Comparison of ENCODE assay signal across 1 cellular context in the genomic region with DNA sequence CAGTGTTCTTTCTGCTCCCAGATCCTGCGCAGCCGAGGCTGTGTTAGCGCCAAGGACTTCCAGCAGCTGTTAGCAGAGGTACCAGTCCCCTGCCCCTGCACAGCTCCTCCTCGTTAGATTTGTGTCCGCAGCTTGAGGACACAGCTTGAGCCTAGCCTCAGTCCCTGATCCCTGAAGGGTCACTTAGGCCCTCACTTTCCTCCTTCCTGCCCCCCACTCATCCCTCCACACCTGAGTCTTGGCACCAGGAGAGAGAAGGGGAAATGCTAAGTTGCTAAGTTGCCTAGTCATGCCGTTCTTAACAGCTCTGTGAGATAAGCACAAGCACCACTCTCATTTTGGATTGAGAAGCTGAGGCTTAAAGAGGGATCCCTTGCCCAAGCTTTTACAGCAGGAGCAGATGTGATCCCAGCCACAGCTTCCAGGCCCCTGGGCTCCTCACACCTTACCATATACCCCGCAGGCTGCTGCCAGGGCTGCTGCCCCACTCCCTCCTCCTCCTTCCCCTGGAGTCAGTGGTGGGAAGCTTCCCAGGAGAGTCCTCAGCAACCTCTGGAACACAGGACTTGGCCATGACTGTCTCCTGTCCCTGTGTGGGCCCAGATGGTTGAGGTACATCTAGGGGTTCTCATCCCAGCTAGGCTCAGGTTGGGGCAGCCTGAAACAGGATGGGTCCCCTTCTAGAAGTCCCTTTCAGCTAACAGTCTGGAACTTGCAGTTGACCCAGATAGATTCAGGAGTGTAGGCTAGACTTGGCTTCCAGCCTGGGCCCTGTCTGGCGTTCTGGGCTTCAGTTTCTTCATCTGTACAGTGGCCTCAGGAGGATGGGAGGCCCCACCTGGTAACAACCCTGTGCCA.
TF ChIP-seq lines count a peak whose summit lies in the region.

No MANE protein-coding gene starts in this region.

TF ChIP-seq in K562, 482 proteins besides CTCF, POLR2A, EP300 and RAD21 (continued from another document and continues in another):
- TF ChIP-seq, protein P1, sequence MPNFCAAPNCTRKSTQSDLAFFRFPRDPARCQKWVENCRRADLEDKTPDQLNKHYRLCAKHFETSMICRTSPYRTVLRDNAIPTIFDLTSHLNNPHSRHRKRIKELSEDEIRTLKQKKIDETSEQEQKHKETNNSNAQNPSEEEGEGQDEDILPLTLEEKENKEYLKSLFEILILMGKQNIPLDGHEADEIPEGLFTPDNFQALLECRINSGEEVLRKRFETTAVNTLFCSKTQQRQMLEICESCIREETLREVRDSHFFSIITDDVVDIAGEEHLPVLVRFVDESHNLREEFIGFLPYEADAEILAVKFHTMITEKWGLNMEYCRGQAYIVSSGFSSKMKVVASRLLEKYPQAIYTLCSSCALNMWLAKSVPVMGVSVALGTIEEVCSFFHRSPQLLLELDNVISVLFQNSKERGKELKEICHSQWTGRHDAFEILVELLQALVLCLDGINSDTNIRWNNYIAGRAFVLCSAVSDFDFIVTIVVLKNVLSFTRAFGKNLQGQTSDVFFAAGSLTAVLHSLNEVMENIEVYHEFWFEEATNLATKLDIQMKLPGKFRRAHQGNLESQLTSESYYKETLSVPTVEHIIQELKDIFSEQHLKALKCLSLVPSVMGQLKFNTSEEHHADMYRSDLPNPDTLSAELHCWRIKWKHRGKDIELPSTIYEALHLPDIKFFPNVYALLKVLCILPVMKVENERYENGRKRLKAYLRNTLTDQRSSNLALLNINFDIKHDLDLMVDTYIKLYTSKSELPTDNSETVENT (CRISPR knock-in tag; IDR thresholded peaks at IDR 0.05) = no peak
- TF ChIP-seq ZFP1 (CRISPR knock-in tag; IDR thresholded peaks at IDR 0.05) (no peak), FOSL1 (tag; conservative IDR thresholded peaks at IDR 0.05) (no peak), NR2C2 (CRISPR knock-in tag; IDR thresholded peaks at IDR 0.05) (no peak), NR2C2 (tag; IDR thresholded peaks at IDR 0.05) (no peak), TAF1 (IDR thresholded peaks at IDR 0.05; ENCODE audit: control insufficient read depth, extremely low read depth, insufficient read depth, low read length, severe bottlenecking) (peak; percentile 39), FOXJ2 (tag; IDR thresholded peaks at IDR 0.05) (no peak), MEF2D (tag; conservative IDR thresholded peaks at IDR 0.05; ENCODE audit: low read depth) (no peak), ZNF165 (CRISPR knock-in tag; IDR thresholded peaks at IDR 0.05; ENCODE audit: borderline replicate concordance) (no peak), SP1 (CRISPR knock-in tag; IDR thresholded peaks at IDR 0.05) (no peak), DACH1 (IDR thresholded peaks at IDR 0.05; ENCODE audit: partially characterized antibody) (no peak), ESRRB (CRISPR knock-in tag; IDR thresholded peaks at IDR 0.05; ENCODE audit: borderline replicate concordance) (no peak), RBBP5 (IDR thresholded peaks at IDR 0.05; ENCODE audit: borderline replicate concordance, insufficient read depth, low read length, poor library complexity, severe bottlenecking) (no peak), KDM4B (IDR thresholded peaks at IDR 0.05; ENCODE audit: borderline replicate concordance in 2 of 2, low read depth in 1 of 2) (no peak), ZC3H11A (IDR thresholded peaks at IDR 0.05; ENCODE audit: low read depth, low read length) (no peak), GTF2F1 (IDR thresholded peaks at IDR 0.05; ENCODE audit: low read depth, low read length) (no peak), PHF20 (IDR thresholded peaks at IDR 0.05; ENCODE audit: partially characterized antibody) (no peak), MAFF (IDR thresholded peaks at IDR 0.05; ENCODE audit: low read length) (peak; percentile 90), L3MBTL2 (IDR thresholded peaks at IDR 0.05) (peak; percentile 17), KLF10 (CRISPR knock-in tag; IDR thresholded peaks at IDR 0.05) (no peak), FOXA3 (CRISPR knock-in tag; conservative IDR thresholded peaks at IDR 0.05 in 1 of 2, IDR thresholded peaks at IDR 0.05 in 1 of 2) (no peak), ZNF707 (CRISPR knock-in tag; conservative IDR thresholded peaks at IDR 0.05) (no peak), TRIM28 (IDR thresholded peaks at IDR 0.05) (no peak), ZNF75A (CRISPR knock-in tag; IDR thresholded peaks at IDR 0.05) (no peak), SREBF1 (IDR thresholded peaks at IDR 0.05; ENCODE audit: borderline replicate concordance, low read depth, low read length) (no peak), FOXK1 (CRISPR knock-in tag; IDR thresholded peaks at IDR 0.05; ENCODE audit: borderline replicate concordance) (no peak), TRIM24 (IDR thresholded peaks at IDR 0.05) (0 out of 4 replicates have a peak, but pooled peaks of 1 of the 2 experiments have one; percentile 14), TGIF2 (CRISPR knock-in tag; IDR thresholded peaks at IDR 0.05) (no peak), CC2D1A (IDR thresholded peaks at IDR 0.05) (no peak), ZFPM2 (CRISPR knock-in tag; IDR thresholded peaks at IDR 0.05) (no peak), SIN3B (IDR thresholded peaks at IDR 0.05; ENCODE audit: low read depth) (no peak), ELF2 (CRISPR knock-in tag; IDR thresholded peaks at IDR 0.05) (no peak), CBX5 (IDR thresholded peaks at IDR 0.05; ENCODE audit: borderline replicate concordance, low read depth) (no peak), SETDB1 (IDR thresholded peaks at IDR 0.05; ENCODE audit: low read length) (no peak)
- TF ChIP-seq, protein P2, sequence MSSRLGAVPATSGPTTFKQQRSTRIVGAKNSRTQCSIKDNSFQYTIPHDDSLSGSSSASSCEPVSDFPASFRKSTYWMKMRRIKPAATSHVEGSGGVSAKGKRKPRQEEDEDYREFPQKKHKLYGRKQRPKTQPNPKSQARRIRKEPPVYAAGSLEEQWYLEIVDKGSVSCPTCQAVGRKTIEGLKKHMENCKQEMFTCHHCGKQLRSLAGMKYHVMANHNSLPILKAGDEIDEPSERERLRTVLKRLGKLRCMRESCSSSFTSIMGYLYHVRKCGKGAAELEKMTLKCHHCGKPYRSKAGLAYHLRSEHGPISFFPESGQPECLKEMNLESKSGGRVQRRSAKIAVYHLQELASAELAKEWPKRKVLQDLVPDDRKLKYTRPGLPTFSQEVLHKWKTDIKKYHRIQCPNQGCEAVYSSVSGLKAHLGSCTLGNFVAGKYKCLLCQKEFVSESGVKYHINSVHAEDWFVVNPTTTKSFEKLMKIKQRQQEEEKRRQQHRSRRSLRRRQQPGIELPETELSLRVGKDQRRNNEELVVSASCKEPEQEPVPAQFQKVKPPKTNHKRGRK (tag; IDR thresholded peaks at IDR 0.05) = no peak
- TF ChIP-seq, protein P3, sequence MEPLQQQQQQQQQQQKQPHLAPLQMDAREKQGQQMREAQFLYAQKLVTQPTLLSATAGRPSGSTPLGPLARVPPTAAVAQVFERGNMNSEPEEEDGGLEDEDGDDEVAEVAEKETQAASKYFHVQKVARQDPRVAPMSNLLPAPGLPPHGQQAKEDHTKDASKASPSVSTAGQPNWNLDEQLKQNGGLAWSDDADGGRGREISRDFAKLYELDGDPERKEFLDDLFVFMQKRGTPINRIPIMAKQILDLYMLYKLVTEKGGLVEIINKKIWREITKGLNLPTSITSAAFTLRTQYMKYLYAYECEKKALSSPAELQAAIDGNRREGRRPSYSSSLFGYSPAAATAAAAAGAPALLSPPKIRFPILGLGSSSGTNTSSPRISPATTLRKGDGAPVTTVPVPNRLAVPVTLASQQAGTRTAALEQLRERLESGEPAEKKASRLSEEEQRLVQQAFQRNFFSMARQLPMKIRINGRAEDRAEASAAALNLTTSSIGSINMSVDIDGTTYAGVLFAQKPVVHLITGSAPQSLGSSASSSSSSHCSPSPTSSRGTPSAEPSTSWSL (CRISPR knock-in tag; IDR thresholded peaks at IDR 0.05; ENCODE audit: borderline replicate concordance) = no peak
- TF ChIP-seq, protein P4, sequence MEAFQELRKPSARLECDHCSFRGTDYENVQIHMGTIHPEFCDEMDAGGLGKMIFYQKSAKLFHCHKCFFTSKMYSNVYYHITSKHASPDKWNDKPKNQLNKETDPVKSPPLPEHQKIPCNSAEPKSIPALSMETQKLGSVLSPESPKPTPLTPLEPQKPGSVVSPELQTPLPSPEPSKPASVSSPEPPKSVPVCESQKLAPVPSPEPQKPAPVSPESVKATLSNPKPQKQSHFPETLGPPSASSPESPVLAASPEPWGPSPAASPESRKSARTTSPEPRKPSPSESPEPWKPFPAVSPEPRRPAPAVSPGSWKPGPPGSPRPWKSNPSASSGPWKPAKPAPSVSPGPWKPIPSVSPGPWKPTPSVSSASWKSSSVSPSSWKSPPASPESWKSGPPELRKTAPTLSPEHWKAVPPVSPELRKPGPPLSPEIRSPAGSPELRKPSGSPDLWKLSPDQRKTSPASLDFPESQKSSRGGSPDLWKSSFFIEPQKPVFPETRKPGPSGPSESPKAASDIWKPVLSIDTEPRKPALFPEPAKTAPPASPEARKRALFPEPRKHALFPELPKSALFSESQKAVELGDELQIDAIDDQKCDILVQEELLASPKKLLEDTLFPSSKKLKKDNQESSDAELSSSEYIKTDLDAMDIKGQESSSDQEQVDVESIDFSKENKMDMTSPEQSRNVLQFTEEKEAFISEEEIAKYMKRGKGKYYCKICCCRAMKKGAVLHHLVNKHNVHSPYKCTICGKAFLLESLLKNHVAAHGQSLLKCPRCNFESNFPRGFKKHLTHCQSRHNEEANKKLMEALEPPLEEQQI (IDR thresholded peaks at IDR 0.05) = no peak
- TF ChIP-seq, protein P5, sequence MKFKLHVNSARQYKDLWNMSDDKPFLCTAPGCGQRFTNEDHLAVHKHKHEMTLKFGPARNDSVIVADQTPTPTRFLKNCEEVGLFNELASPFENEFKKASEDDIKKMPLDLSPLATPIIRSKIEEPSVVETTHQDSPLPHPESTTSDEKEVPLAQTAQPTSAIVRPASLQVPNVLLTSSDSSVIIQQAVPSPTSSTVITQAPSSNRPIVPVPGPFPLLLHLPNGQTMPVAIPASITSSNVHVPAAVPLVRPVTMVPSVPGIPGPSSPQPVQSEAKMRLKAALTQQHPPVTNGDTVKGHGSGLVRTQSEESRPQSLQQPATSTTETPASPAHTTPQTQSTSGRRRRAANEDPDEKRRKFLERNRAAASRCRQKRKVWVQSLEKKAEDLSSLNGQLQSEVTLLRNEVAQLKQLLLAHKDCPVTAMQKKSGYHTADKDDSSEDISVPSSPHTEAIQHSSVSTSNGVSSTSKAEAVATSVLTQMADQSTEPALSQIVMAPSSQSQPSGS (CRISPR knock-in tag; IDR thresholded peaks at IDR 0.05) = no peak
- TF ChIP-seq, protein P6, sequence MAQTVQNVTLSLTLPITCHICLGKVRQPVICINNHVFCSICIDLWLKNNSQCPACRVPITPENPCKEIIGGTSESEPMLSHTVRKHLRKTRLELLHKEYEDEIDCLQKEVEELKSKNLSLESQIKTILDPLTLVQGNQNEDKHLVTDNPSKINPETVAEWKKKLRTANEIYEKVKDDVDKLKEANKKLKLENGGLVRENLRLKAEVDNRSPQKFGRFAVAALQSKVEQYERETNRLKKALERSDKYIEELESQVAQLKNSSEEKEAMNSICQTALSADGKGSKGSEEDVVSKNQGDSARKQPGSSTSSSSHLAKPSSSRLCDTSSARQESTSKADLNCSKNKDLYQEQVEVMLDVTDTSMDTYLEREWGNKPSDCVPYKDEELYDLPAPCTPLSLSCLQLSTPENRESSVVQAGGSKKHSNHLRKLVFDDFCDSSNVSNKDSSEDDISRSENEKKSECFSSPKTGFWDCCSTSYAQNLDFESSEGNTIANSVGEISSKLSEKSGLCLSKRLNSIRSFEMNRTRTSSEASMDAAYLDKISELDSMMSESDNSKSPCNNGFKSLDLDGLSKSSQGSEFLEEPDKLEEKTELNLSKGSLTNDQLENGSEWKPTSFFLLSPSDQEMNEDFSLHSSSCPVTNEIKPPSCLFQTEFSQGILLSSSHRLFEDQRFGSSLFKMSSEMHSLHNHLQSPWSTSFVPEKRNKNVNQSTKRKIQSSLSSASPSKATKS (CRISPR knock-in tag; IDR thresholded peaks at IDR 0.05) = no peak
- TF ChIP-seq, protein P7, sequence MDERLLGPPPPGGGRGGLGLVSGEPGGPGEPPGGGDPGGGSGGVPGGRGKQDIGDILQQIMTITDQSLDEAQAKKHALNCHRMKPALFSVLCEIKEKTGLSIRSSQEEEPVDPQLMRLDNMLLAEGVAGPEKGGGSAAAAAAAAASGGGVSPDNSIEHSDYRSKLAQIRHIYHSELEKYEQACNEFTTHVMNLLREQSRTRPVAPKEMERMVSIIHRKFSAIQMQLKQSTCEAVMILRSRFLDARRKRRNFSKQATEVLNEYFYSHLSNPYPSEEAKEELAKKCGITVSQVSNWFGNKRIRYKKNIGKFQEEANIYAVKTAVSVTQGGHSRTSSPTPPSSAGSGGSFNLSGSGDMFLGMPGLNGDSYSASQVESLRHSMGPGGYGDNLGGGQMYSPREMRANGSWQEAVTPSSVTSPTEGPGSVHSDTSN (CRISPR knock-in tag; IDR thresholded peaks at IDR 0.05; ENCODE audit: low read depth) = no peak
- TF ChIP-seq, protein P7 (tag; conservative IDR thresholded peaks at IDR 0.05; ENCODE audit: low read depth) = no peak
- TF ChIP-seq, protein P8, sequence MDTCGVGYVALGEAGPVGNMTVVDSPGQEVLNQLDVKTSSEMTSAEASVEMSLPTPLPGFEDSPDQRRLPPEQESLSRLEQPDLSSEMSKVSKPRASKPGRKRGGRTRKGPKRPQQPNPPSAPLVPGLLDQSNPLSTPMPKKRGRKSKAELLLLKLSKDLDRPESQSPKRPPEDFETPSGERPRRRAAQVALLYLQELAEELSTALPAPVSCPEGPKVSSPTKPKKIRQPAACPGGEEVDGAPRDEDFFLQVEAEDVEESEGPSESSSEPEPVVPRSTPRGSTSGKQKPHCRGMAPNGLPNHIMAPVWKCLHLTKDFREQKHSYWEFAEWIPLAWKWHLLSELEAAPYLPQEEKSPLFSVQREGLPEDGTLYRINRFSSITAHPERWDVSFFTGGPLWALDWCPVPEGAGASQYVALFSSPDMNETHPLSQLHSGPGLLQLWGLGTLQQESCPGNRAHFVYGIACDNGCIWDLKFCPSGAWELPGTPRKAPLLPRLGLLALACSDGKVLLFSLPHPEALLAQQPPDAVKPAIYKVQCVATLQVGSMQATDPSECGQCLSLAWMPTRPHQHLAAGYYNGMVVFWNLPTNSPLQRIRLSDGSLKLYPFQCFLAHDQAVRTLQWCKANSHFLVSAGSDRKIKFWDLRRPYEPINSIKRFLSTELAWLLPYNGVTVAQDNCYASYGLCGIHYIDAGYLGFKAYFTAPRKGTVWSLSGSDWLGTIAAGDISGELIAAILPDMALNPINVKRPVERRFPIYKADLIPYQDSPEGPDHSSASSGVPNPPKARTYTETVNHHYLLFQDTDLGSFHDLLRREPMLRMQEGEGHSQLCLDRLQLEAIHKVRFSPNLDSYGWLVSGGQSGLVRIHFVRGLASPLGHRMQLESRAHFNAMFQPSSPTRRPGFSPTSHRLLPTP (IDR thresholded peaks at IDR 0.05; ENCODE audit: borderline replicate concordance, extremely low read depth, insufficient read length) = no peak
- TF ChIP-seq, protein P9, sequence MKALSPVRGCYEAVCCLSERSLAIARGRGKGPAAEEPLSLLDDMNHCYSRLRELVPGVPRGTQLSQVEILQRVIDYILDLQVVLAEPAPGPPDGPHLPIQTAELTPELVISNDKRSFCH (CRISPR knock-in tag; IDR thresholded peaks at IDR 0.05) = no peak
- TF ChIP-seq, protein P9 (tag; IDR thresholded peaks at IDR 0.05) = 0 out of 2 replicates have a peak, but pooled peaks have one; percentile 16
